Comparison of ENCODE assay signal across 8 cellular contexts in genomic region chr17:49193513-49194296, GRCh38. TPM values are rescaled to one million over a fixed set of nuclear protein-coding genes. Genes with fewer than 3 reads are reported as not detected.
DNase-seq lines count a peak whose midpoint lies in the region; ATAC-seq and TF ChIP-seq lines count a peak whose summit lies in the region.

No MANE protein-coding gene starts in this region.

- POLR2A ChIA-PET in PC-9 (lab: Charles Lee; ENCODE audit: unreplicated experiment), result interaction anchor here (0.5 to 0.7 kb wide), 2 partner anchors 9 to 504 kb away, joined by 3 to 25 read pairs; no protein-coding TSS in a partner anchor

- H3K9me2 ChIP-seq in DOHH2 (replicated peaks; ENCODE audit: control insufficient read depth, low read length) (no peaks in the 10 kb centered on the region), PC-9 (ENCODE audit: insufficient read depth) (no peaks in the 10 kb centered on the region)

- H2AFZ ChIP-seq in PC-9, result peak overlapping the region; percentile 81

- intact Hi-C loops in PC-9 (cut with micrococcal nuclease; ENCODE audit: unreplicated experiment) (loop anchor here (1.0 to 10.0 kb wide), 4 partner anchors 16 to 299 kb away; partner anchors contain the start of gene ATP5MC1), sigmoid colon (cut with DNase I) (loop anchor here (5.0 to 10.0 kb wide), 3 partner anchors 34 to 289 kb away; partner anchors contain the start of genes PHB1 and UBE2Z)

- H3F3A ChIP-seq in DOHH2 (ENCODE audit: control insufficient read depth, insufficient read depth) (peaks cover 14% of the 10 kb centered on the region), PC-9 (ENCODE audit: insufficient read depth, low read depth) (peaks cover 21% of the 10 kb centered on the region)

- H3K4me1 ChIP-seq in DOHH2 (ENCODE audit: control insufficient read depth, low read length) (peaks cover 29% of the 10 kb centered on the region), PC-9 (replicated peaks; ENCODE audit: insufficient read depth) (peaks cover 24% of the 10 kb centered on the region), iPS-20b (ENCODE audit: insufficient read depth, low read length) (no peaks in the 10 kb centered on the region), sigmoid colon (peaks cover 7 to 19% (median 14%) of the 10 kb centered on the region in 4 donors)

- no peaks in the 10 kb centered on the region for H3K79me2 ChIP-seq in DOHH2 (ENCODE audit: control insufficient read depth, low read length)
- no peaks in the 10 kb centered on the region for H3K79me2 ChIP-seq in PC-9 (ENCODE audit: low read depth)

- in situ Hi-C loops in brain microvascular endothelial cell (cut with HindIII; ENCODE audit: low pct_ligation_motif_present, low sequenced_read_pairs), result no loop called here

- no peak for TF ChIP-seq EP300 in sigmoid colon (IDR thresholded peaks at IDR 0.05)

- no peak for TF ChIP-seq POLR2A in sigmoid colon (IDR thresholded peaks at IDR 0.05)

- H4K20me1 ChIP-seq in DOHH2 (ENCODE audit: control insufficient read depth, insufficient read depth, low read depth, low read length) (no peaks in the 10 kb centered on the region), PC-9 (ENCODE audit: insufficient read depth) (no peaks in the 10 kb centered on the region)

- DNase-seq in PC-9 (peak; percentile 47 to 49), brain microvascular endothelial cell (peak; percentile 69), sigmoid colon (peak; percentile 85)

- CTCF ChIA-PET in PC-9 (lab: Charles Lee), result interaction anchor here (0.6 to 1.0 kb wide), 2 partner anchors 37 to 812 kb away, joined by 7 to 9 read pairs; partner anchors contain the start of gene PHOSPHO1

- H3K27ac ChIP-seq in DOHH2 (ENCODE audit: low read depth, low read length) (peak overlapping the region; percentile 93), PC-9 (peak overlapping the region; percentile 87), brain microvascular endothelial cell (peak overlapping the region; percentile 11), iPS-20b (ENCODE audit: low read length) (no peak overlapping the region), sigmoid colon (peak overlapping the region; percentile 87 to 99 (median 96))

- TF ChIP-seq CTCF in DOHH2 (IDR thresholded peaks at IDR 0.05; ENCODE audit: low read depth, low read length, poor library complexity, severe bottlenecking), result no peak
- no peak for TF ChIP-seq CTCF in PC-9 (conservative IDR thresholded peaks at IDR 0.05)
- TF ChIP-seq CTCF in brain microvascular endothelial cell (IDR thresholded peaks at IDR 0.05; ENCODE audit: low read depth, low read length, missing control alignments), result peak; percentile 0
- TF ChIP-seq CTCF in sigmoid colon (IDR thresholded peaks at IDR 0.05), result no peak

- no peaks in the 10 kb centered on the region for H3K36me3 ChIP-seq in DOHH2 (ENCODE audit: control insufficient read depth, low read length)
- no peaks in the 10 kb centered on the region for H3K36me3 ChIP-seq in PC-9 (ENCODE audit: low read depth)
- H3K36me3 ChIP-seq in brain microvascular endothelial cell (replicated peaks), result no peaks in the 10 kb centered on the region
- no peaks in the 10 kb centered on the region for H3K36me3 ChIP-seq in iPS-20b (ENCODE audit: insufficient read depth, low read depth, low read length)
- H3K36me3 ChIP-seq in sigmoid colon, result no peaks in the 10 kb centered on the region

- H3K9me3 ChIP-seq in DOHH2 (ENCODE audit: control insufficient read depth, insufficient read depth, low read length) (no peaks in the 10 kb centered on the region), PC-9 (ENCODE audit: insufficient read depth, low read depth) (no peaks in the 10 kb centered on the region), iPS-20b (ENCODE audit: insufficient read depth, low read depth, low read length) (no peaks in the 10 kb centered on the region), sigmoid colon (no peaks in the 10 kb centered on the region)

- peak overlapping the region; percentile 88; the same call in 1 of the 2 replicates for H3K9ac ChIP-seq in iPS-20b (ENCODE audit: low read depth, low read length)

- no TSS peak for BruUV-seq in PC-9 (replicated peaks; lab: Mats Ljungman, UMichigan)

- 5 to 7% methylated on average over 21 of the region's 21 CpGs for WGBS in sigmoid colon, 2 donors

- peak overlapping the region; percentile 81 for H3K4me3 ChIP-seq in DOHH2 (ENCODE audit: low read length)
- H3K4me3 ChIP-seq in PC-9, result peak overlapping the region; percentile 74
- H3K4me3 ChIP-seq in brain microvascular endothelial cell (ENCODE audit: low read depth, low read length), result peak overlapping the region; percentile 80
- peak overlapping the region; percentile 67 for H3K4me3 ChIP-seq in iPS-20b (ENCODE audit: low read length)
- peak overlapping the region; percentile 56 to 88 (median 78) for H3K4me3 ChIP-seq in sigmoid colon

- peak; percentile 22 for ATAC-seq in HG02610 (IDR thresholded peaks at IDR 0.05; ENCODE audit: unreplicated experiment)
- no peak for ATAC-seq in GM19467 (IDR thresholded peaks at IDR 0.05; ENCODE audit: unreplicated experiment)
- no peak for ATAC-seq in HG03442 (IDR thresholded peaks at IDR 0.05; ENCODE audit: unreplicated experiment)

- H3K4me2 ChIP-seq in DOHH2 (ENCODE audit: low read length) (peak overlapping the region; percentile 80), PC-9 (peak overlapping the region; percentile 87)

- H3K27me3 ChIP-seq in DOHH2 (ENCODE audit: control insufficient read depth, low read length) (no peaks in the 10 kb centered on the region), PC-9 (ENCODE audit: insufficient read depth, low read depth) (no peaks in the 10 kb centered on the region), brain microvascular endothelial cell (replicated peaks) (no peaks in the 10 kb centered on the region), iPS-20b (ENCODE audit: insufficient read depth, low read length) (no peaks in the 10 kb centered on the region), sigmoid colon (no peaks in the 10 kb centered on the region)

RNA-seq across cellular contexts. Expression of gene GNGT2, which starts 16.7 kb away (rescaled TPM):
- total RNA-seq in PC-9 (2021) (7.4 and 9.4 TPM in 2 replicates), sigmoid colon (1 to 10 TPM; 1.6 to 4.2 (median 3.5) TPM)
- 10 to 100 TPM in 1 of 3 donors, 1 to 10 TPM in 2; 6.6 to 11.0 (median 7.4) TPM for polyA plus RNA-seq in sigmoid colon

RNA-seq across cellular contexts. Expression of gene ABI3, which starts 16.8 kb away (rescaled TPM):
- total RNA-seq in PC-9 (2021) (not detected in 2 replicates), sigmoid colon (1 to 10 TPM; 1.8 to 7.1 (median 3.0) TPM)
- polyA plus RNA-seq in sigmoid colon, result 10 to 100 TPM in 2 of 3 donors, 1 to 10 TPM in 1; 7.8 to 16.0 (median 15.2) TPM

RNA-seq across cellular contexts. Expression of gene PHOSPHO1, which starts 36.9 kb away (rescaled TPM):
- total RNA-seq in PC-9 (2021) (not detected in 2 replicates), sigmoid colon (not detected)
- under 1 TPM in 1 of 3 donors, not detected in 2; 0.38 TPM for polyA plus RNA-seq in sigmoid colon
